In genomic region chr1:230427981-230428380, GRCh38 we compare ENCODE assay signal across 29 cellular contexts.
DNase-seq lines count a peak whose midpoint lies in the region; ATAC-seq, FAIRE-seq and TF ChIP-seq lines count a peak whose summit lies in the region.
"Had no signal": no experiment of that assay in that cellular context is flagged by ENCODE, and none has a peak within 500 bp of the region (broad histone marks: within the 10 kb centered on the region; RNA-seq: fewer than 3 reads in every experiment).

No MANE protein-coding gene starts in this region.

- no peaks in the 10 kb centered on the region for H3K36me3 ChIP-seq in HUES6 (ENCODE audit: control insufficient read depth, insufficient read depth, low read length)
- H3K36me3 ChIP-seq in iPS-20b (ENCODE audit: insufficient read depth, low read depth, low read length) = no peaks in the 10 kb centered on the region
- H3K36me3 ChIP-seq: gastrocnemius medialis, lower lobe of right lung, neutrophil, stomach, upper lobe of left lung had no signal

- H3K9me3 ChIP-seq in HUES6 (ENCODE audit: control insufficient read depth, insufficient read depth, low read depth, low read length) (no peaks in the 10 kb centered on the region), iPS-20b (ENCODE audit: insufficient read depth, low read depth, low read length) (no peaks in the 10 kb centered on the region)
- H3K9me3 ChIP-seq: gastrocnemius medialis, lower lobe of right lung, neutrophil, psoas muscle, stomach, upper lobe of left lung had no signal

- H3K4me1 ChIP-seq in HUES6 (ENCODE audit: control insufficient read depth, insufficient read depth, low read length) = peaks cover 47% of the 10 kb centered on the region
- H3K4me1 ChIP-seq in iPS-20b (ENCODE audit: insufficient read depth, low read length) = peaks cover 39% of the 10 kb centered on the region

- peak; percentile 21 for FAIRE-seq in D721Med (lab: Jason Lieb, UNC)
- FAIRE-seq: A204.1, GM18507, HepG2 had no signal

- H3K9ac ChIP-seq in HUES6 (ENCODE audit: low read length) (no peak overlapping the region), iPS-20b (ENCODE audit: low read depth, low read length) (peak overlapping the region; percentile 60; the same call in 1 of the 2 replicates)

- no peak for DNase-seq in D721Med (ENCODE audit: insufficient read length, low spot score)
- DNase-seq in NCI-H748 treated with DMSO at 0.1 percent for 48 hours (lab: John Stamatoyannopoulos, UW) = peak; percentile 32
- DNase-seq in NCI-H1930 (lab: John Stamatoyannopoulos, UW) = no peak
- DNase-seq in medulla oblongata (ENCODE audit: extremely low spot score) = no peak
- DNase-seq in stimulated activated CD4-positive, alpha-beta T cell treated with anti-CD3 and anti-CD28 coated beads, Interleukin-4, amount 100 ng/mL, for 24 hours = no peak
- DNase-seq: activated CD4-positive, alpha-beta T cell treated with anti-CD3 and anti-CD28 coated beads for 4 hours; CD8-positive, alpha-beta memory T cell; DMS53; effector memory CD8-positive, alpha-beta T cell; gastrocnemius medialis; GF-D8; hippocampal formation; kidney glomerular epithelial cell; lower lobe of right lung; NCI-H187; NCI-H524; psoas muscle; stomach; T-helper 2 cell; upper lobe of left lung had no signal

- H3K27me3 ChIP-seq in HUES6 (ENCODE audit: control insufficient read depth, insufficient read depth, low read length) (peaks cover 25% of the 10 kb centered on the region), iPS-20b (ENCODE audit: insufficient read depth, low read length) (peaks cover 30% of the 10 kb centered on the region)

- ATAC-seq in HG03095 (IDR thresholded peaks at IDR 0.05; ENCODE audit: unreplicated experiment) = no peak
- ATAC-seq: effector memory CD8-positive, alpha-beta T cell; gastrocnemius medialis; HepG2; lower lobe of right lung; psoas muscle; SK-N-SH treated with all-trans-retinoic acid at 6 μM for 48 hours had no signal

- H3K27ac ChIP-seq in HUES6 (ENCODE audit: low read depth, low read length) = peak overlapping the region; percentile 47; the same call in 1 of the 2 replicates
- H3K27ac ChIP-seq in iPS-20b (ENCODE audit: low read length) = peak overlapping the region; percentile 88
- H3K27ac ChIP-seq: coronary artery, gastrocnemius medialis, lower lobe of right lung, neutrophil, psoas muscle, stomach, upper lobe of left lung had no signal

- TF ChIP-seq CTCF in D721Med (IDR thresholded peaks at IDR 0.05; ENCODE audit: insufficient read depth, missing control alignments) = no peak

- H3K4me3 ChIP-seq in HUES6 (ENCODE audit: low read depth, low read length) (no peak overlapping the region), iPS-20b (ENCODE audit: low read length) (peak overlapping the region; percentile 74; the same call in 1 of the 2 replicates)
- H3K4me3 ChIP-seq: coronary artery, gastrocnemius medialis, lower lobe of right lung, psoas muscle, stomach, upper lobe of left lung had no signal
